ENCODE assay signal across 20 cellular contexts in genomic region chr4:6614701-6615230, GRCh38. TPM values are rescaled to one million over a fixed set of nuclear protein-coding genes. Genes with fewer than 3 reads are reported as not detected.
DNase-seq lines count a peak whose midpoint lies in the region; ATAC-seq and TF ChIP-seq lines count a peak whose summit lies in the region.
"Had no signal": no experiment of that assay in that cellular context is flagged by ENCODE, and none has a peak within 500 bp of the region (broad histone marks: within the 10 kb centered on the region; RNA-seq: fewer than 3 reads in every experiment).

No MANE protein-coding gene starts in this region.

- no peak for DNase-seq in activated T-cell treated with anti-CD3 and anti-CD28 coated beads, Interleukin-2, amount 50 U/mL, for 24 hours
- DNase-seq in activated T-cell treated with anti-CD3 and anti-CD28 coated beads, Interleukin-2, amount 50 U/mL, for 4 hours = no peak
- peak; percentile 32 for DNase-seq in H7
- DNase-seq in islet precursor cell = peak; percentile 43
- DNase-seq in posterior vena cava (ENCODE audit: low spot score) = peak; percentile 58
- DNase-seq in activated CD4-positive, CD25-positive, alpha-beta regulatory T cell treated with anti-CD3 and anti-CD28 coated beads, Interleukin-2, amount 50 U/mL, for 72 hours = no peak
- DNase-seq in stimulated activated CD4-positive, alpha-beta T cell treated with anti-CD3 and anti-CD28 coated beads, Interleukin-1b, Interleukin-23, amount 100 ng/mL, for 48 hours = no peak
- DNase-seq in A673 (ENCODE audit: low spot score) = no peak
- DNase-seq: ACHN; AML-193; BE2C; C1 segment of cervical spinal cord; Caco-2; CD4-positive, CD25-positive, alpha-beta regulatory T cell; CD8-positive, alpha-beta T cell; DMS153; DND-41; GOT3; HCEC 1CT had no signal

- no peaks in the 10 kb centered on the region for H3K4me1 Mint-ChIP-seq in activated T-cell treated with anti-CD3 and anti-CD28 coated beads, Interleukin-2, amount 50 U/mL, for 24 hours (ENCODE audit: low read depth)
- H3K4me1 Mint-ChIP-seq in activated T-cell treated with anti-CD3 and anti-CD28 coated beads, Interleukin-2, amount 50 U/mL, for 4 hours (ENCODE audit: low read depth) = no peaks in the 10 kb centered on the region

- ATAC-seq in activated T-cell treated with anti-CD3 and anti-CD28 coated beads, Interleukin-2, amount 50 U/mL, for 4 hours = no peak
- ATAC-seq: CD8-positive, alpha-beta T cell had no signal

- TF ChIP-seq CTCF in A673 (conservative IDR thresholded peaks at IDR 0.05; ENCODE audit: low read depth, low read length) = no peak

- H3K9me3 ChIP-seq in A673 (ENCODE audit: low read depth, low read length, poor library complexity, severe bottlenecking) = no peaks in the 10 kb centered on the region
- H3K9me3 ChIP-seq: BE2C, Caco-2 had no signal

- H3K36me3 Mint-ChIP-seq in activated T-cell treated with anti-CD3 and anti-CD28 coated beads, Interleukin-2, amount 50 U/mL, for 24 hours (ENCODE audit: low read depth) = peaks cover 86% of the 10 kb centered on the region
- peaks cover 40% of the 10 kb centered on the region for H3K36me3 Mint-ChIP-seq in activated T-cell treated with anti-CD3 and anti-CD28 coated beads, Interleukin-2, amount 50 U/mL, for 4 hours (ENCODE audit: insufficient read depth)

- peak overlapping the region; percentile 55 for H3K27ac Mint-ChIP-seq in activated T-cell treated with anti-CD3 and anti-CD28 coated beads, Interleukin-2, amount 50 U/mL, for 24 hours
- H3K27ac Mint-ChIP-seq: CD4-positive, CD25-positive, alpha-beta regulatory T cell; CD8-positive, alpha-beta T cell had no signal

- H3K4me1 ChIP-seq in A673 (ENCODE audit: insufficient read depth, low read length, poor library complexity, severe bottlenecking) = no peaks in the 10 kb centered on the region
- H3K4me1 ChIP-seq: BE2C, Caco-2 had no signal

- intact Hi-C loops in posterior vena cava (cut with DNase I) (no loop called here), A673 (cut with micrococcal nuclease; ENCODE audit: unreplicated experiment) (no loop called here)

- no peaks in the 10 kb centered on the region for H3K9me3 Mint-ChIP-seq in activated T-cell treated with anti-CD3 and anti-CD28 coated beads, Interleukin-2, amount 50 U/mL, for 24 hours
- no peaks in the 10 kb centered on the region for H3K9me3 Mint-ChIP-seq in activated T-cell treated with anti-CD3 and anti-CD28 coated beads, Interleukin-2, amount 50 U/mL, for 4 hours
- H3K9me3 Mint-ChIP-seq: CD8-positive, alpha-beta T cell had no signal

- H3K4me3 Mint-ChIP-seq in activated T-cell treated with anti-CD3 and anti-CD28 coated beads, Interleukin-2, amount 50 U/mL, for 24 hours = no peak overlapping the region
- H3K4me3 Mint-ChIP-seq in activated T-cell treated with anti-CD3 and anti-CD28 coated beads, Interleukin-2, amount 50 U/mL, for 4 hours = no peak overlapping the region
- H3K4me3 Mint-ChIP-seq: CD4-positive, CD25-positive, alpha-beta regulatory T cell; CD8-positive, alpha-beta T cell had no signal

- H3K27ac ChIP-seq in A673 (ENCODE audit: low read depth, low read length, poor library complexity, severe bottlenecking) = no peak overlapping the region
- H3K27ac ChIP-seq: 22Rv1 had no signal

- POLR2A ChIA-PET in A673 (lab: Charles Lee; ENCODE audit: low non-redundant PET) = no interaction called here

- peaks cover 1% of the 10 kb centered on the region for H3K36me3 ChIP-seq in H7 (replicated peaks; ENCODE audit: control insufficient read depth, insufficient read depth, low read length)
- no peaks in the 10 kb centered on the region for H3K36me3 ChIP-seq in A673 (ENCODE audit: insufficient read depth, low read length, poor library complexity, severe bottlenecking)
- H3K36me3 ChIP-seq: BE2C had no signal

- H3K27me3 Mint-ChIP-seq in activated T-cell treated with anti-CD3 and anti-CD28 coated beads, Interleukin-2, amount 50 U/mL, for 24 hours = no peaks in the 10 kb centered on the region
- H3K27me3 Mint-ChIP-seq in activated T-cell treated with anti-CD3 and anti-CD28 coated beads, Interleukin-2, amount 50 U/mL, for 4 hours (ENCODE audit: low read depth) = no peaks in the 10 kb centered on the region
- H3K27me3 Mint-ChIP-seq: CD4-positive, CD25-positive, alpha-beta regulatory T cell had no signal

- CTCF ChIA-PET in A673 (lab: Charles Lee) = no interaction called here

- BruUV-seq in A673 (replicated peaks; lab: Mats Ljungman, UMichigan) = no TSS peak

- H3K4me3 ChIP-seq in H7 (ENCODE audit: insufficient read depth, low read depth, low read length) (no peak overlapping the region), A673 (ENCODE audit: low read depth, low read length, poor library complexity, severe bottlenecking) (no peak overlapping the region)

- H3K27me3 ChIP-seq in H7 (ENCODE audit: control insufficient read depth, insufficient read depth, low read length) (no peaks in the 10 kb centered on the region), A673 (replicated peaks; ENCODE audit: insufficient read depth, low read depth, low read length, poor library complexity) (no peaks in the 10 kb centered on the region)
- H3K27me3 ChIP-seq: BE2C had no signal

RNA-seq across cellular contexts. Expression of gene MRFAP1, which starts 25.7 kb away (rescaled TPM):
- 100 to 1,000 TPM; 116 to 134 (median 128) TPM for total RNA-seq in activated T-cell treated with anti-CD3 and anti-CD28 coated beads, Interleukin-2, amount 50 U/mL, for 4 hours
- 82.2 and 83.2 TPM in 2 replicates for total RNA-seq in H7 (2014; rRNA removed; shearing (Covaris generic))
- total RNA-seq in posterior vena cava = 100 to 1,000 TPM; 223 to 237 TPM
- 391 and 402 TPM in 2 replicates for total RNA-seq in A673 (2021)

RNA-seq across cellular contexts. Expression of gene MAN2B2, which starts 39.8 kb away (rescaled TPM):
- 10 to 100 TPM; 11.9 to 13.4 (median 12.7) TPM for total RNA-seq in activated T-cell treated with anti-CD3 and anti-CD28 coated beads, Interleukin-2, amount 50 U/mL, for 4 hours
- 3.4 and 4.4 TPM in 2 replicates for total RNA-seq in H7 (2014; rRNA removed; shearing (Covaris generic))
- total RNA-seq in posterior vena cava = 10 to 100 TPM; 23.7 to 36.3 TPM
- total RNA-seq in A673 (2021) = 14.5 and 14.9 TPM in 2 replicates

Comparison
In these comparisons a context has a peak if more than half of its experiments do, and no peak if none do; other contexts are left out.
1. DNase-seq: peak in H7 (single experiment), islet precursor cell (single experiment) and posterior vena cava (single experiment); none in activated T-cell treated with anti-CD3 and anti-CD28 coated beads, Interleukin-2, amount 50 U/mL, for 24 hours (single experiment), activated T-cell treated with anti-CD3 and anti-CD28 coated beads, Interleukin-2, amount 50 U/mL, for 4 hours (single experiment), activated CD4-positive, CD25-positive, alpha-beta regulatory T cell treated with anti-CD3 and anti-CD28 coated beads, Interleukin-2, amount 50 U/mL, for 72 hours (single experiment), stimulated activated CD4-positive, alpha-beta T cell treated with anti-CD3 and anti-CD28 coated beads, Interleukin-1b, Interleukin-23, amount 100 ng/mL, for 48 hours (single experiment) and A673 (single experiment).